ENCODE assay signal across 1 cellular context in genomic region chr14:23153891-23154796, GRCh38.
TF ChIP-seq lines count a peak whose summit lies in the region.

No MANE protein-coding gene starts in this region.

TF ChIP-seq in HepG2, 621 proteins besides CTCF, POLR2A, EP300 and RAD21:
- peak; percentile 69 for TF ChIP-seq ZNF282 (IDR thresholded peaks at IDR 0.05; ENCODE audit: partially characterized antibody)
- TF ChIP-seq, protein P1, sequence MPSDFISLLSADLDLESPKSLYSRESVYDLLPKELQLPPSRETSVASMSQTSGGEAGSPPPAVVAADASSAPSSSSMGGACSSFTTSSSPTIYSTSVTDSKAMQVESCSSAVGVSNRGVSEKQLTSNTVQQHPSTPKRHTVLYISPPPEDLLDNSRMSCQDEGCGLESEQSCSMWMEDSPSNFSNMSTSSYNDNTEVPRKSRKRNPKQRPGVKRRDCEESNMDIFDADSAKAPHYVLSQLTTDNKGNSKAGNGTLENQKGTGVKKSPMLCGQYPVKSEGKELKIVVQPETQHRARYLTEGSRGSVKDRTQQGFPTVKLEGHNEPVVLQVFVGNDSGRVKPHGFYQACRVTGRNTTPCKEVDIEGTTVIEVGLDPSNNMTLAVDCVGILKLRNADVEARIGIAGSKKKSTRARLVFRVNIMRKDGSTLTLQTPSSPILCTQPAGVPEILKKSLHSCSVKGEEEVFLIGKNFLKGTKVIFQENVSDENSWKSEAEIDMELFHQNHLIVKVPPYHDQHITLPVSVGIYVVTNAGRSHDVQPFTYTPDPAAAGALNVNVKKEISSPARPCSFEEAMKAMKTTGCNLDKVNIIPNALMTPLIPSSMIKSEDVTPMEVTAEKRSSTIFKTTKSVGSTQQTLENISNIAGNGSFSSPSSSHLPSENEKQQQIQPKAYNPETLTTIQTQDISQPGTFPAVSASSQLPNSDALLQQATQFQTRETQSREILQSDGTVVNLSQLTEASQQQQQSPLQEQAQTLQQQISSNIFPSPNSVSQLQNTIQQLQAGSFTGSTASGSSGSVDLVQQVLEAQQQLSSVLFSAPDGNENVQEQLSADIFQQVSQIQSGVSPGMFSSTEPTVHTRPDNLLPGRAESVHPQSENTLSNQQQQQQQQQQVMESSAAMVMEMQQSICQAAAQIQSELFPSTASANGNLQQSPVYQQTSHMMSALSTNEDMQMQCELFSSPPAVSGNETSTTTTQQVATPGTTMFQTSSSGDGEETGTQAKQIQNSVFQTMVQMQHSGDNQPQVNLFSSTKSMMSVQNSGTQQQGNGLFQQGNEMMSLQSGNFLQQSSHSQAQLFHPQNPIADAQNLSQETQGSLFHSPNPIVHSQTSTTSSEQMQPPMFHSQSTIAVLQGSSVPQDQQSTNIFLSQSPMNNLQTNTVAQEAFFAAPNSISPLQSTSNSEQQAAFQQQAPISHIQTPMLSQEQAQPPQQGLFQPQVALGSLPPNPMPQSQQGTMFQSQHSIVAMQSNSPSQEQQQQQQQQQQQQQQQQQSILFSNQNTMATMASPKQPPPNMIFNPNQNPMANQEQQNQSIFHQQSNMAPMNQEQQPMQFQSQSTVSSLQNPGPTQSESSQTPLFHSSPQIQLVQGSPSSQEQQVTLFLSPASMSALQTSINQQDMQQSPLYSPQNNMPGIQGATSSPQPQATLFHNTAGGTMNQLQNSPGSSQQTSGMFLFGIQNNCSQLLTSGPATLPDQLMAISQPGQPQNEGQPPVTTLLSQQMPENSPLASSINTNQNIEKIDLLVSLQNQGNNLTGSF (CRISPR knock-in tag; IDR thresholded peaks at IDR 0.05), result no peak
- TF ChIP-seq ZFY (CRISPR knock-in tag; IDR thresholded peaks at IDR 0.05), result 0 out of 2 replicates have a peak, but pooled peaks have one; percentile 25
- 0 out of 2 replicates have a peak, but pooled peaks have one; percentile 46 for TF ChIP-seq NRL (CRISPR knock-in tag; IDR thresholded peaks at IDR 0.05; ENCODE audit: borderline replicate concordance)
- TF ChIP-seq HOXA9 (CRISPR knock-in tag; IDR thresholded peaks at IDR 0.05; ENCODE audit: borderline replicate concordance), result no peak
- 0 out of 2 replicates have a peak, but pooled peaks have one; percentile 32 for TF ChIP-seq NR1H2 (CRISPR knock-in tag; IDR thresholded peaks at IDR 0.05; ENCODE audit: borderline replicate concordance, low read depth)
- no peak for TF ChIP-seq ONECUT2 (CRISPR knock-in tag; IDR thresholded peaks at IDR 0.05)
- TF ChIP-seq ZNF816 (CRISPR knock-in tag; IDR thresholded peaks at IDR 0.05; ENCODE audit: borderline replicate concordance), result no peak
- peak; percentile 59; the same call in 1 of the 2 replicates for TF ChIP-seq ZNF225 (CRISPR knock-in tag; IDR thresholded peaks at IDR 0.05)
- 0 out of 2 replicates have a peak, but pooled peaks have one; percentile 38 for TF ChIP-seq NFYB (CRISPR knock-in tag; IDR thresholded peaks at IDR 0.05)
- TF ChIP-seq KDM4B (CRISPR knock-in tag; IDR thresholded peaks at IDR 0.05), result no peak
- peak; percentile 58; the same call in 1 of the 2 replicates for TF ChIP-seq FOXA1 (IDR thresholded peaks at IDR 0.05)
- no peak for TF ChIP-seq FOXA1 (CRISPR knock-in tag; IDR thresholded peaks at IDR 0.05)
- no peak for TF ChIP-seq HDAC2 (CRISPR knock-in tag; IDR thresholded peaks at IDR 0.05)
- TF ChIP-seq SALL1 (CRISPR knock-in tag; IDR thresholded peaks at IDR 0.05), result no peak
- TF ChIP-seq ZNF781 (CRISPR knock-in tag; IDR thresholded peaks at IDR 0.05; ENCODE audit: borderline replicate concordance, not compliant biosample characterization), result no peak
- TF ChIP-seq, protein P2, sequence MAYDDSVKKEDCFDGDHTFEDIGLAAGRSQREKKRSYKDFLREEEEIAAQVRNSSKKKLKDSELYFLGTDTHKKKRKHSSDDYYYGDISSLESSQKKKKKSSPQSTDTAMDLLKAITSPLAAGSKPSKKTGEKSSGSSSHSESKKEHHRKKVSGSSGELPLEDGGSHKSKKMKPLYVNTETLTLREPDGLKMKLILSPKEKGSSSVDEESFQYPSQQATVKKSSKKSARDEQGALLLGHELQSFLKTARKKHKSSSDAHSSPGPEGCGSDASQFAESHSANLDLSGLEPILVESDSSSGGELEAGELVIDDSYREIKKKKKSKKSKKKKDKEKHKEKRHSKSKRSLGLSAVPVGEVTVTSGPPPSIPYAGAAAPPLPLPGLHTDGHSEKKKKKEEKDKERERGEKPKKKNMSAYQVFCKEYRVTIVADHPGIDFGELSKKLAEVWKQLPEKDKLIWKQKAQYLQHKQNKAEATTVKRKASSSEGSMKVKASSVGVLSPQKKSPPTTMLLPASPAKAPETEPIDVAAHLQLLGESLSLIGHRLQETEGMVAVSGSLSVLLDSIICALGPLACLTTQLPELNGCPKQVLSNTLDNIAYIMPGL (CRISPR knock-in tag; IDR thresholded peaks at IDR 0.05; ENCODE audit: borderline replicate concordance in 1 of 2, low read depth in 1 of 2), result no peak
- 0 out of 2 replicates have a peak, but pooled peaks have one; percentile 30 for TF ChIP-seq ZNF75D (CRISPR knock-in tag; IDR thresholded peaks at IDR 0.05; ENCODE audit: borderline replicate concordance)
- TF ChIP-seq RAD51 (IDR thresholded peaks at IDR 0.05; ENCODE audit: borderline replicate concordance), result 0 out of 2 replicates have a peak, but pooled peaks have one; percentile 14
- TF ChIP-seq ZNF891 (CRISPR knock-in tag; IDR thresholded peaks at IDR 0.05), result 0 out of 2 replicates have a peak, but pooled peaks have one; percentile 34
- TF ChIP-seq NFIB (CRISPR knock-in tag; IDR thresholded peaks at IDR 0.05; ENCODE audit: borderline replicate concordance), result 0 out of 2 replicates have a peak, but pooled peaks have one; percentile 16
- peak; percentile 62; the same call in 1 of the 2 replicates for TF ChIP-seq NONO (IDR thresholded peaks at IDR 0.05)
- no peak for TF ChIP-seq NONO (CRISPR knock-in tag; conservative IDR thresholded peaks at IDR 0.05)
- TF ChIP-seq ZNF615 (CRISPR knock-in tag; IDR thresholded peaks at IDR 0.05; ENCODE audit: borderline replicate concordance), result peak; percentile 45; the same call in 1 of the 2 replicates
- TF ChIP-seq, protein P3, sequence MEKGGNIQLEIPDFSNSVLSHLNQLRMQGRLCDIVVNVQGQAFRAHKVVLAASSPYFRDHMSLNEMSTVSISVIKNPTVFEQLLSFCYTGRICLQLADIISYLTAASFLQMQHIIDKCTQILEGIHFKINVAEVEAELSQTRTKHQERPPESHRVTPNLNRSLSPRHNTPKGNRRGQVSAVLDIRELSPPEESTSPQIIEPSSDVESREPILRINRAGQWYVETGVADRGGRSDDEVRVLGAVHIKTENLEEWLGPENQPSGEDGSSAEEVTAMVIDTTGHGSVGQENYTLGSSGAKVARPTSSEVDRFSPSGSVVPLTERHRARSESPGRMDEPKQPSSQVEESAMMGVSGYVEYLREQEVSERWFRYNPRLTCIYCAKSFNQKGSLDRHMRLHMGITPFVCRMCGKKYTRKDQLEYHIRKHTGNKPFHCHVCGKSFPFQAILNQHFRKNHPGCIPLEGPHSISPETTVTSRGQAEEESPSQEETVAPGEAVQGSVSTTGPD (CRISPR knock-in tag; IDR thresholded peaks at IDR 0.05), result no peak
- no peak for TF ChIP-seq ZNF205 (CRISPR knock-in tag; IDR thresholded peaks at IDR 0.05)
- no peak for TF ChIP-seq PRDM15 (CRISPR knock-in tag; IDR thresholded peaks at IDR 0.05)
- TF ChIP-seq, protein P4, sequence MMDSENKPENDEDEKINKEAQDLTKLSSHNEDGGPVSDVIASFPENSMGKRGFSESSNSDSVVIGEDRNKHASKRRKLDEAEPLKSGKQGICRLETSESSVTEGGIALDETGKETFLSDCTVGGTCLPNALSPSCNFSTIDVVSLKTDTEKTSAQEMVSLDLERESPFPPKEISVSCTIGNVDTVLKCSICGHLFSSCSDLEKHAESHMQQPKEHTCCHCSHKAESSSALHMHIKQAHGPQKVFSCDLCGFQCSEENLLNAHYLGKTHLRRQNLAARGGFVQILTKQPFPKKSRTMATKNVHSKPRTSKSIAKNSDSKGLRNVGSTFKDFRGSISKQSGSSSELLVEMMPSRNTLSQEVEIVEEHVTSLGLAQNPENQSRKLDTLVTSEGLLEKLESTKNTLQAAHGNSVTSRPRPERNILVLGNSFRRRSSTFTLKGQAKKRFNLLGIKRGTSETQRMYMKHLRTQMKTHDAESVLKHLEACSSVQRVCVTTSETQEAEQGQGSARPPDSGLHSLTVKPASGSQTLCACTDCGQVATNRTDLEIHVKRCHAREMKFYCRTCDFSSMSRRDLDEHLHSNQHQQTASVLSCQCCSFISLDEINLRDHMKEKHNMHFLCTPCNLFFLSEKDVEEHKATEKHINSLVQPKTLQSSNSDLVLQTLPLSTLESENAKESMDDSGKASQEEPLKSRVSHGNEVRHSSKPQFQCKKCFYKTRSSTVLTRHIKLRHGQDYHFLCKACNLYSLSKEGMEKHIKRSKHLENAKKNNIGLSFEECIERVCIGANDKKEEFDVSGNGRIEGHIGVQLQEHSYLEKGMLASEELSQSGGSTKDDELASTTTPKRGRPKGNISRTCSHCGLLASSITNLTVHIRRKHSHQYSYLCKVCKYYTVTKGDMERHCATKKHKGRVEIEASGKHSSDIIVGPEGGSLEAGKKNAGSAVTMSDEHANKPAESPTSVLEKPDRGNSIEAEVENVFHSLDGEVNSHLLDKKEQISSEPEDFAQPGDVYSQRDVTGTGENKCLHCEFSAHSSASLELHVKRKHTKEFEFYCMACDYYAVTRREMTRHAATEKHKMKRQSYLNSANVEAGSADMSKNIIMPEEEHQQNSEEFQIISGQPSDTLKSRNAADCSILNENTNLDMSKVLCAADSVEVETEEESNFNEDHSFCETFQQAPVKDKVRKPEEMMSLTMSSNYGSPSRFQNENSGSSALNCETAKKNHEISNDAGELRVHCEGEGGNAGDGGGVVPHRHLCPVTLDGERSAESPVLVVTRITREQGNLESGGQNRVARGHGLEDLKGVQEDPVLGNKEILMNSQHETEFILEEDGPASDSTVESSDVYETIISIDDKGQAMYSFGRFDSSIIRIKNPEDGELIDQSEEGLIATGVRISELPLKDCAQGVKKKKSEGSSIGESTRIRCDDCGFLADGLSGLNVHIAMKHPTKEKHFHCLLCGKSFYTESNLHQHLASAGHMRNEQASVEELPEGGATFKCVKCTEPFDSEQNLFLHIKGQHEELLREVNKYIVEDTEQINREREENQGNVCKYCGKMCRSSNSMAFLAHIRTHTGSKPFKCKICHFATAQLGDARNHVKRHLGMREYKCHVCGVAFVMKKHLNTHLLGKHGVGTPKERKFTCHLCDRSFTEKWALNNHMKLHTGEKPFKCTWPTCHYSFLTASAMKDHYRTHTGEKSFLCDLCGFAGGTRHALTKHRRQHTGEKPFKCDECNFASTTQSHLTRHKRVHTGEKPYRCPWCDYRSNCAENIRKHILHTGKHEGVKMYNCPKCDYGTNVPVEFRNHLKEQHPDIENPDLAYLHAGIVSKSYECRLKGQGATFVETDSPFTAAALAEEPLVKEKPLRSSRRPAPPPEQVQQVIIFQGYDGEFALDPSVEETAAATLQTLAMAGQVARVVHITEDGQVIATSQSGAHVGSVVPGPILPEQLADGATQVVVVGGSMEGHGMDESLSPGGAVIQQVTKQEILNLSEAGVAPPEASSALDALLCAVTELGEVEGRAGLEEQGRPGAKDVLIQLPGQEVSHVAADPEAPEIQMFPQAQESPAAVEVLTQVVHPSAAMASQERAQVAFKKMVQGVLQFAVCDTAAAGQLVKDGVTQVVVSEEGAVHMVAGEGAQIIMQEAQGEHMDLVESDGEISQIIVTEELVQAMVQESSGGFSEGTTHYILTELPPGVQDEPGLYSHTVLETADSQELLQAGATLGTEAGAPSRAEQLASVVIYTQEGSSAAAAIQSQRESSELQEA (CRISPR knock-in tag; IDR thresholded peaks at IDR 0.05; ENCODE audit: not compliant biosample characterization), result no peak
- TF ChIP-seq RBM39 (IDR thresholded peaks at IDR 0.05; ENCODE audit: low read depth, low read length, poor library complexity, severe bottlenecking), result peak; percentile 24
- 0 out of 2 replicates have a peak, but pooled peaks have one; percentile 66 for TF ChIP-seq EED (CRISPR knock-in tag; IDR thresholded peaks at IDR 0.05)
- TF ChIP-seq GLI4 (CRISPR knock-in tag; IDR thresholded peaks at IDR 0.05; ENCODE audit: borderline replicate concordance), result no peak
TF ChIP-seq in HepG2: peak in this region for 15.
